2 cellular contexts compared by ENCODE assay signal in the genomic region with DNA sequence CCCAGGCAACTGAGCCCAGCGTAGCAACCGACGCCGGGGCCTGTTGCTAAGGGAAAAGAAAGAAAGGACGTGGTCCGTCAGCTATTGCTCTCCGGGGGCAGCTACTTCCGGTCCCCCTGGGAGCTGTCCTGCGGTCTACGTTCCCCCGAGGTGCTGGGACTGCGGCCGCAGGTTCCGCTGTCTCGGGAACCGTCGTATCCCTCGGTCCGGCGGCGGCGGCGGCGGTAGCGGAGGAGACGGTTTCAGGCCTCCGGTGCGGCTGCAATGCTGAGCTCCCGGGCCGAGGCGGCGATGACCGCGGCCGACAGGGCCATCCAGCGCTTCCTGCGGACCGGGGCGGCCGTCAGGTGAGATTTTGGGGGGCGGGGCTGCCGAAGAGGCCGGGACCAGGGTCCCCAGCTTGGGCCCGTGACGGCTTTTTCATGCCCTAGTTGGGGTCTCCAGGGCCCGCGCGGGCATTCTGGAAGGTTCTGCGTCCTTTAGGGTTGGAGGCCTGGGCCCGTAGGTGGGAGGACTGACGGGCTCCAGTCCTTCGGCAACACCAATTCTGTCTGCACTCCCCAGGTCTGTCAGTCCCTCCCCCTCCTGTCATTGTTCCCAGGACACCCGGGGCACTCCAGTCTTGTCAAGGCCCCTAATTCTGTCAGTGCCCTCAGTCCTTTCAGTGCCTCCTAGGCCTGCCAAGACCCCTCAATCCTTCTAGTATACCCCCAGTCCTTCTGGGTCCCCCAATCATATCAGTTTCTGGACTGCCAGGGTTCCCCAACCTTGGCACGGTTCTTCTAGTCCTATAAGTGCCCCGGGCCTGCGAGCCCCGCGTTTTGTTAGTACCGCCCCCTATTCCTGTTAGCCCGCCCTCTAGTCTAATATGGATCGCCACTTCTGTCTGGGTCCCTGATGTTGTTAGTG.
TF ChIP-seq lines count a peak whose summit lies in the region.

A gene with protein sequence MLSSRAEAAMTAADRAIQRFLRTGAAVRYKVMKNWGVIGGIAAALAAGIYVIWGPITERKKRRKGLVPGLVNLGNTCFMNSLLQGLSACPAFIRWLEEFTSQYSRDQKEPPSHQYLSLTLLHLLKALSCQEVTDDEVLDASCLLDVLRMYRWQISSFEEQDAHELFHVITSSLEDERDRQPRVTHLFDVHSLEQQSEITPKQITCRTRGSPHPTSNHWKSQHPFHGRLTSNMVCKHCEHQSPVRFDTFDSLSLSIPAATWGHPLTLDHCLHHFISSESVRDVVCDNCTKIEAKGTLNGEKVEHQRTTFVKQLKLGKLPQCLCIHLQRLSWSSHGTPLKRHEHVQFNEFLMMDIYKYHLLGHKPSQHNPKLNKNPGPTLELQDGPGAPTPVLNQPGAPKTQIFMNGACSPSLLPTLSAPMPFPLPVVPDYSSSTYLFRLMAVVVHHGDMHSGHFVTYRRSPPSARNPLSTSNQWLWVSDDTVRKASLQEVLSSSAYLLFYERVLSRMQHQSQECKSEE (plus strand): TSS at position 162 of the 909 bp plus-strand sequence. CDS start 103 bp downstream, at position 265.

TF ChIP-seq in GM23338, 12 proteins besides CTCF, POLR2A, EP300 and RAD21 (continued from another document and continues in another):
- TF ChIP-seq, protein P1, sequence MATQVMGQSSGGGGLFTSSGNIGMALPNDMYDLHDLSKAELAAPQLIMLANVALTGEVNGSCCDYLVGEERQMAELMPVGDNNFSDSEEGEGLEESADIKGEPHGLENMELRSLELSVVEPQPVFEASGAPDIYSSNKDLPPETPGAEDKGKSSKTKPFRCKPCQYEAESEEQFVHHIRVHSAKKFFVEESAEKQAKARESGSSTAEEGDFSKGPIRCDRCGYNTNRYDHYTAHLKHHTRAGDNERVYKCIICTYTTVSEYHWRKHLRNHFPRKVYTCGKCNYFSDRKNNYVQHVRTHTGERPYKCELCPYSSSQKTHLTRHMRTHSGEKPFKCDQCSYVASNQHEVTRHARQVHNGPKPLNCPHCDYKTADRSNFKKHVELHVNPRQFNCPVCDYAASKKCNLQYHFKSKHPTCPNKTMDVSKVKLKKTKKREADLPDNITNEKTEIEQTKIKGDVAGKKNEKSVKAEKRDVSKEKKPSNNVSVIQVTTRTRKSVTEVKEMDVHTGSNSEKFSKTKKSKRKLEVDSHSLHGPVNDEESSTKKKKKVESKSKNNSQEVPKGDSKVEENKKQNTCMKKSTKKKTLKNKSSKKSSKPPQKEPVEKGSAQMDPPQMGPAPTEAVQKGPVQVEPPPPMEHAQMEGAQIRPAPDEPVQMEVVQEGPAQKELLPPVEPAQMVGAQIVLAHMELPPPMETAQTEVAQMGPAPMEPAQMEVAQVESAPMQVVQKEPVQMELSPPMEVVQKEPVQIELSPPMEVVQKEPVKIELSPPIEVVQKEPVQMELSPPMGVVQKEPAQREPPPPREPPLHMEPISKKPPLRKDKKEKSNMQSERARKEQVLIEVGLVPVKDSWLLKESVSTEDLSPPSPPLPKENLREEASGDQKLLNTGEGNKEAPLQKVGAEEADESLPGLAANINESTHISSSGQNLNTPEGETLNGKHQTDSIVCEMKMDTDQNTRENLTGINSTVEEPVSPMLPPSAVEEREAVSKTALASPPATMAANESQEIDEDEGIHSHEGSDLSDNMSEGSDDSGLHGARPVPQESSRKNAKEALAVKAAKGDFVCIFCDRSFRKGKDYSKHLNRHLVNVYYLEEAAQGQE (IDR thresholded peaks at IDR 0.05; ENCODE audit: unreplicated experiment) = peak; percentile 31
- TF ChIP-seq NANOG (IDR thresholded peaks at IDR 0.05; ENCODE audit: borderline replicate concordance) (peak; percentile 34; the same call in 1 of the 2 replicates), ZNF331 (CRISPR knock-in tag; IDR thresholded peaks at IDR 0.05; ENCODE audit: low read depth) (no peak), EZH2phosphoT487 (IDR thresholded peaks at IDR 0.05; ENCODE audit: unreplicated experiment) (no peak)
- TF ChIP-seq, protein P2, sequence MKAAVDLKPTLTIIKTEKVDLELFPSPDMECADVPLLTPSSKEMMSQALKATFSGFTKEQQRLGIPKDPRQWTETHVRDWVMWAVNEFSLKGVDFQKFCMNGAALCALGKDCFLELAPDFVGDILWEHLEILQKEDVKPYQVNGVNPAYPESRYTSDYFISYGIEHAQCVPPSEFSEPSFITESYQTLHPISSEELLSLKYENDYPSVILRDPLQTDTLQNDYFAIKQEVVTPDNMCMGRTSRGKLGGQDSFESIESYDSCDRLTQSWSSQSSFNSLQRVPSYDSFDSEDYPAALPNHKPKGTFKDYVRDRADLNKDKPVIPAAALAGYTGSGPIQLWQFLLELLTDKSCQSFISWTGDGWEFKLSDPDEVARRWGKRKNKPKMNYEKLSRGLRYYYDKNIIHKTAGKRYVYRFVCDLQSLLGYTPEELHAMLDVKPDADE (IDR thresholded peaks at IDR 0.05) = peak; percentile 85

TF ChIP-seq in neural cell, 6 proteins besides CTCF, POLR2A, EP300 and RAD21 (continued from another document):
- TF ChIP-seq, protein P1 (IDR thresholded peaks at IDR 0.05; ENCODE audit: borderline replicate concordance) = peak; percentile 87
- TF ChIP-seq MXI1 (conservative IDR thresholded peaks at IDR 0.05; ENCODE audit: poor library complexity, severe bottlenecking) (peak; percentile 84), SMC3 (conservative IDR thresholded peaks at IDR 0.05; ENCODE audit: poor library complexity) (no peak)
